In the genomic region with DNA sequence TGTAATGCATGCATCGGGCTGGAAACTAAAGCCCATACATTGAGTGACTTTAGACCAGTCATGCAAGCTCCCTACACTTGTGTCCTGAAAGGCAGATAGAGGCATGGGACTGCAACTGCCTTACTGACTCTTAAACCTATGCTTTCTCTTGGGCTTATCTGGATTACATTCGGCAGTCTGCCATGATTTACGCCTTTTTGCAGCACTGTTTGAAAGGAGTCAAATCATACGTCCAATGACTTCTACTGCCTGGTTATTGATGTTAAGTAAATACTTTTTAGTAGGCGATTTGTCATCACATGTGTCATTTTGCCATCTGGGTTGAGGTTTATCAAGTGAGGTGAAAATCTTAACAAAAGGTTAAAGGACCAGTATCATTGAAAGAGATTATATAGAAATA, we compare ENCODE assay signal across 25 cellular contexts. TPM values are rescaled to one million over a fixed set of nuclear protein-coding genes. Genes with fewer than 3 reads are reported as not detected.
DNase-seq lines count a peak whose midpoint lies in the region; ATAC-seq, FAIRE-seq and TF ChIP-seq lines count a peak whose summit lies in the region.
"Had no signal": no experiment of that assay in that cellular context is flagged by ENCODE, and none has a peak within 500 bp of the region (broad histone marks: within the 10 kb centered on the region; RNA-seq: fewer than 3 reads in every experiment).

No MANE protein-coding gene starts in this region.

- H3K27ac ChIP-seq in left ventricle myocardium inferior (replicated peaks): peak overlapping the region; percentile 90
- no peak overlapping the region for H3K27ac ChIP-seq in PC-3 (ENCODE audit: low read length)
- H3K27ac ChIP-seq in H1 (ENCODE audit: low read depth, low read length): no peak overlapping the region
- H3K27ac ChIP-seq in pancreas: no peak overlapping the region
- H3K27ac ChIP-seq: 22Rv1, Peyer's patch had no signal

- no peak for TF ChIP-seq CTCF in left ventricle myocardium inferior (IDR thresholded peaks at IDR 0.05; ENCODE audit: borderline replicate concordance)
- no peak for TF ChIP-seq CTCF in PC-3 (conservative IDR thresholded peaks at IDR 0.05; ENCODE audit: low read depth, low read length)
- TF ChIP-seq CTCF in H1 (IDR thresholded peaks at IDR 0.05; ENCODE audit: control extremely low read depth in 1 of 3, insufficient read depth in 1 of 3, low read depth in 1 of 3, low read length in 3 of 3): no peak
- no peak for TF ChIP-seq CTCF in pancreas (IDR thresholded peaks at IDR 0.05)

- POLR2A ChIA-PET in PC-3 (lab: Charles Lee; ENCODE audit: unreplicated experiment) (no interaction called here), H1 (lab: Charles Lee; ENCODE audit: partially characterized antibody) (interaction anchor here (1.0 kb wide), 1 partner anchor 16 kb away, joined by 3 read pairs; no protein-coding TSS in a partner anchor)

- no peak for TF ChIP-seq POLR2A in H1 (IDR thresholded peaks at IDR 0.05; ENCODE audit: control extremely low read depth in 1 of 2, low read depth in 2 of 2, low read length in 2 of 2)

- no peak overlapping the region for H3K4ac ChIP-seq in H1 (replicated peaks; ENCODE audit: insufficient read length, low read depth, low read length)

- H3K4me3 ChIP-seq in left ventricle myocardium inferior: no peak overlapping the region
- H3K4me3 ChIP-seq in PC-3 (ENCODE audit: low read length): no peak overlapping the region
- no peak overlapping the region for H3K4me3 ChIP-seq in H1 (ENCODE audit: extremely low read depth in 1 of 4, insufficient read depth in 2 of 4, low read depth in 3 of 4, low read length in 4 of 4)
- no peak overlapping the region for H3K4me3 ChIP-seq in pancreas
- H3K4me3 ChIP-seq: K562, Peyer's patch had no signal

- H3K18ac ChIP-seq in H1 (ENCODE audit: extremely low read depth, low read length): no peak overlapping the region

- no peak overlapping the region for H2AK5ac ChIP-seq in H1 (ENCODE audit: low read depth, low read length)

- H2BK12ac ChIP-seq in H1 (ENCODE audit: low read depth, low read length): 0 out of 2 replicates have a peak overlapping the region, but pooled peaks have one; percentile 5

- H3K4me2 ChIP-seq in PC-3 (ENCODE audit: low read length) (no peak overlapping the region), H1 (ENCODE audit: insufficient read depth in 1 of 2, low read depth in 2 of 2, low read length in 2 of 2) (no peak overlapping the region)

- H3K56ac ChIP-seq in H1 (replicated peaks; ENCODE audit: insufficient read length, low read depth, low read length): no peak overlapping the region

- no peak overlapping the region for H3K23ac ChIP-seq in H1 (ENCODE audit: insufficient read length)

- FAIRE-seq in H1 (lab: Jason Lieb, UNC): no peak
- no peak for FAIRE-seq in pancreas (lab: Jason Lieb, UNC)
- FAIRE-seq: GM12892, GM19239, K562 had no signal

- H3K9me2 ChIP-seq in PC-3 (replicated peaks; ENCODE audit: low read length): no peaks in the 10 kb centered on the region

- no peak overlapping the region for H4K5ac ChIP-seq in H1 (ENCODE audit: insufficient read length, low read depth, low read length)

- intact Hi-C loops in left ventricle myocardium inferior (cut with micrococcal nuclease): no loop called here
- intact Hi-C loops in cardiac septum (cut with DNase I): no loop called here
- intact Hi-C loops in PC-3 (cut with micrococcal nuclease): no loop called here
- intact Hi-C loops in pancreas (cut with DNase I): no loop called here

- DNase-seq in left ventricle myocardium inferior (no peak), cardiac septum (ENCODE audit: low spot score) (no peak), PC-3 (peak; percentile 29), H1 (ENCODE audit: low read depth in 1 of 2, low spot score in 2 of 2) (no peak), pancreas (peak in 1 of 6 donors; percentile 55), nucleus accumbens (lab: John Stamatoyannopoulos, UW) (no peak), amygdala (lab: John Stamatoyannopoulos, UW) (no peak)
- DNase-seq: ACHN, DMS153, DND-41, Kasumi-1, NCI-H1092 treated with DMSO at 0.1 percent for 48 hours, NCI-H1436, NCI-H187, NCI-H2081 treated with DMSO at 0.1 percent for 48 hours, NCI-H2171, NCI-H226, NCI-H510A, NCI-H69, Peyer's patch had no signal

- H3K4me1 ChIP-seq in left ventricle myocardium inferior: peaks cover 91% of the 10 kb centered on the region
- peaks cover 40% of the 10 kb centered on the region for H3K4me1 ChIP-seq in PC-3 (ENCODE audit: insufficient read depth, low read length)
- H3K4me1 ChIP-seq in H1 (replicated peaks in 1 of 4; ENCODE audit: control insufficient read depth in 3 of 4, insufficient read depth in 4 of 4, low read length in 3 of 4): peaks cover 0 to 13% (median 7%) of the 10 kb centered on the region in 4 experiments; a peak in 2 of 7 replicates
- H3K4me1 ChIP-seq in pancreas: peaks cover 21 to 28% (median 24%) of the 10 kb centered on the region in 3 donors
- H3K4me1 ChIP-seq: Peyer's patch had no signal

- CTCF ChIA-PET in PC-3 (lab: Charles Lee) (no interaction called here), H1 (lab: Charles Lee; ENCODE audit: partially characterized antibody) (no interaction called here)

- H3K9me3 ChIP-seq in left ventricle myocardium inferior (replicated peaks) (no peaks in the 10 kb centered on the region), PC-3 (ENCODE audit: low read length) (no peaks in the 10 kb centered on the region), H1 (ENCODE audit: insufficient read depth in 2 of 2, low read depth in 1 of 2, low read length in 1 of 2) (no peaks in the 10 kb centered on the region), pancreas (no peaks in the 10 kb centered on the region)
- H3K9me3 ChIP-seq: Peyer's patch had no signal

- H3K79me1 ChIP-seq in H1 (ENCODE audit: low read depth, low read length): no peaks in the 10 kb centered on the region

- H2BK5ac ChIP-seq in H1 (ENCODE audit: low read depth, low read length): no peak overlapping the region

- TF ChIP-seq RAD21 in H1 (IDR thresholded peaks at IDR 0.05 in 1 of 2, conservative IDR thresholded peaks at IDR 0.05 in 1 of 2; ENCODE audit: low read depth in 2 of 2, low read length in 2 of 2): no peak

- 0 out of 2 replicates have a peak overlapping the region, but pooled peaks have one; percentile 7 for H2BK15ac ChIP-seq in H1 (ENCODE audit: low read length)

- no peak for ATAC-seq in PC-3
- peak; percentile 20 to 69 (median 41) for ATAC-seq in pancreas
- ATAC-seq: HCT116, K562 had no signal

- H3K27me3 ChIP-seq in left ventricle myocardium inferior (ENCODE audit: low read depth): no peaks in the 10 kb centered on the region
- no peaks in the 10 kb centered on the region for H3K27me3 ChIP-seq in PC-3 (ENCODE audit: low read length)
- no peaks in the 10 kb centered on the region for H3K27me3 ChIP-seq in H1 (replicated peaks in 1 of 4; ENCODE audit: control insufficient read depth in 3 of 4, extremely low read depth in 1 of 4, insufficient read depth in 3 of 4, low read length in 3 of 4)
- no peaks in the 10 kb centered on the region for H3K27me3 ChIP-seq in pancreas
- H3K27me3 ChIP-seq: Peyer's patch had no signal

- H4K8ac ChIP-seq in H1 (ENCODE audit: extremely low read depth, insufficient read depth, low read length): no peak overlapping the region

- H4K91ac ChIP-seq in H1 (replicated peaks; ENCODE audit: insufficient read length, low read length): no peak overlapping the region

- no peaks in the 10 kb centered on the region for H3F3A ChIP-seq in PC-3 (ENCODE audit: low read length, unreplicated experiment)

- 88% methylated on average over 5 of the region's 5 CpGs; no CpG with 5 or more reads in 1 of the 2 experiments for WGBS in H1 (ENCODE audit: extremely low coverage in 1 of 2, insufficient coverage in 1 of 2, insufficient read length in 1 of 2, insufficient replicate concordance in 2 of 2, low coverage in 1 of 2, low lambda C conversion rate in 2 of 2, missing lambda C conversion rate in 1 of 2), 2 experiments
- 42 to 45% methylated on average over 5 of the region's 5 CpGs for WGBS in pancreas, 2 donors

- no TSS peak for BruUV-seq in PC-3 (replicated peaks; lab: Mats Ljungman, UMichigan)

- H3K36me3 ChIP-seq in left ventricle myocardium inferior (no peaks in the 10 kb centered on the region), PC-3 (ENCODE audit: low read depth, low read length) (no peaks in the 10 kb centered on the region), H1 (ENCODE audit: control insufficient read depth in 2 of 4, insufficient read depth in 4 of 4, low read length in 3 of 4) (no peaks in the 10 kb centered on the region), pancreas (no peaks in the 10 kb centered on the region)
- H3K36me3 ChIP-seq: Peyer's patch had no signal

- H3K23me2 ChIP-seq in H1 (ENCODE audit: low read depth, low read length): no peaks in the 10 kb centered on the region

- TF ChIP-seq EP300 in H1 (IDR thresholded peaks at IDR 0.05; ENCODE audit: borderline replicate concordance in 1 of 2, low read depth in 2 of 2, low read length in 2 of 2): no peak

- H2AFZ ChIP-seq in PC-3 (ENCODE audit: low read length) (no peak overlapping the region), H1 (ENCODE audit: low read length) (no peak overlapping the region)

- H3K9ac ChIP-seq in PC-3 (ENCODE audit: low read length) (no peak overlapping the region), H1 (replicated peaks in 1 of 4; ENCODE audit: extremely low read depth in 1 of 4, low read depth in 3 of 4, low read length in 3 of 4) (no peak overlapping the region)

- H2BK120ac ChIP-seq in H1 (replicated peaks; ENCODE audit: low read depth, low read length): no peak overlapping the region

- H3K79me2 ChIP-seq in PC-3 (ENCODE audit: low read length): no peaks in the 10 kb centered on the region
- no peaks in the 10 kb centered on the region for H3K79me2 ChIP-seq in H1 (ENCODE audit: control insufficient read depth in 1 of 2, insufficient read depth in 2 of 2, low read length in 2 of 2)

- H4K20me1 ChIP-seq in PC-3 (ENCODE audit: low read length) (no peaks in the 10 kb centered on the region), H1 (replicated peaks in 1 of 2; ENCODE audit: control insufficient read depth in 1 of 2, insufficient read depth in 2 of 2, low read length in 2 of 2) (no peaks in the 10 kb centered on the region)

- peak overlapping the region; percentile 49; the same call in 1 of the 2 replicates for H2BK20ac ChIP-seq in H1 (ENCODE audit: low read length)

- no peak overlapping the region for H3K14ac ChIP-seq in H1 (ENCODE audit: insufficient read length)

RNA-seq across cellular contexts. Expression of a gene that starts 31.5 kb away (rescaled TPM):
- total RNA-seq in left ventricle myocardium inferior (1,282 TPM), cardiac septum (1,779 TPM), PC-3 (2014; rRNA removed) (3.1 and 3.6 TPM in 2 replicates), pancreas (100 to 1,000 TPM; 103 to 245 (median 145) TPM)
- total RNA-seq in H1 (2021; fragmentation: NEBNext Ultra II Directional; extraction: Animal tissue kit (Norgen Biotek cat#: 25700)): 73.0 and 75.8 TPM in 2 replicates
- polyA plus RNA-seq in H1 (2011; rRNA removed) (37.4 and 87.1 TPM in 2 replicates), pancreas (10 to 100 TPM; 61.7 to 74.9 TPM)
- polyA plus RNA-seq in H1 (2011; cell fraction: cytosol; rRNA removed): 34.5 TPM
- 96.7 TPM for polyA plus RNA-seq in H1 (2011; cell fraction: nucleus; rRNA removed)
- polyA plus RNA-seq in H1 (2012, experiment 1 of 2): 46.3 to 72.9 TPM (median 63.2 TPM) in 4 replicates
- polyA plus RNA-seq in H1 (2012, experiment 2 of 2): 12.5 TPM
- polyA plus RNA-seq in H1 (2013, experiment 1 of 2): 80.9 TPM
- 79.9 TPM for polyA plus RNA-seq in H1 (2013, experiment 2 of 2)
- polyA minus RNA-seq in H1 (2011; rRNA and poly(A)+ RNA removed): 136 and 328 TPM in 2 replicates
- 49.0 TPM for polyA minus RNA-seq in H1 (2011; cell fraction: cytosol; rRNA and poly(A)+ RNA removed)
- polyA minus RNA-seq in H1 (2011; cell fraction: nucleus; rRNA and poly(A)+ RNA removed): 200 TPM
- polyA plus RNA-seq: K562 had no signal

Comparison
In these comparisons a context has a peak if more than half of its experiments do, and no peak if none do; other contexts are left out.
1. RNA of a gene that starts 31.5 kb away (total RNA-seq): 1,779 TPM in cardiac septum (single experiment), 1,282 TPM in left ventricle myocardium inferior (single experiment), 103 to 245 TPM in pancreas and 73.0 to 75.8 TPM in H1; 3.1 to 3.6 TPM in PC-3; every median in the first group is over 10 times any median in the second.